ENCODE assay signal across 14 cellular contexts in genomic region chr19:1221904-1222255, GRCh38. TPM values are rescaled to one million over a fixed set of nuclear protein-coding genes. Genes with fewer than 3 reads are reported as not detected.
DNase-seq lines count a peak whose midpoint lies in the region; ATAC-seq and TF ChIP-seq lines count a peak whose summit lies in the region.
"Had no signal": no experiment of that assay in that cellular context is flagged by ENCODE, and none has a peak within 500 bp of the region (broad histone marks: within the 10 kb centered on the region; RNA-seq: fewer than 3 reads in every experiment).

No MANE protein-coding gene starts in this region.

- no peaks in the 10 kb centered on the region for H3K27me3 ChIP-seq in mesenchymal stem cell (ENCODE audit: control insufficient read depth in 1 of 2, insufficient read depth in 1 of 2, low read length in 2 of 2)
- H3K27me3 ChIP-seq in testis = no peaks in the 10 kb centered on the region
- no peaks in the 10 kb centered on the region for H3K27me3 ChIP-seq in breast epithelium
- H3K27me3 ChIP-seq: BE2C had no signal

- H3K27ac Mint-ChIP-seq in activated naive CD4-positive, alpha-beta T cell treated with anti-CD3 and anti-CD28 coated beads, Interleukin-2, amount 50 U/mL, for 72 hours = no peak overlapping the region
- H3K27ac Mint-ChIP-seq: CD8-positive, alpha-beta T cell had no signal

- no peak overlapping the region for H2BK5ac ChIP-seq in mesenchymal stem cell (ENCODE audit: low read depth, low read length, poor library complexity, severe bottlenecking)

- no peak overlapping the region for H3K4me2 ChIP-seq in mesenchymal stem cell (ENCODE audit: low read length, poor library complexity, severe bottlenecking)

- H3K36me3 Mint-ChIP-seq in activated naive CD4-positive, alpha-beta T cell treated with anti-CD3 and anti-CD28 coated beads, Interleukin-2, amount 50 U/mL, for 72 hours = no peaks in the 10 kb centered on the region

- H3K4me1 ChIP-seq in mesenchymal stem cell (ENCODE audit: control insufficient read depth, insufficient read depth, low read depth, low read length) (peaks cover 45% of the 10 kb centered on the region), testis (peaks cover 33% of the 10 kb centered on the region), breast epithelium (no peaks in the 10 kb centered on the region)

- peaks cover 29 to 88% of the 10 kb centered on the region in 2 experiments for H3K36me3 ChIP-seq in mesenchymal stem cell (ENCODE audit: control insufficient read depth in 1 of 2, insufficient read depth in 2 of 2, low read depth in 1 of 2, low read length in 2 of 2)
- no peaks in the 10 kb centered on the region for H3K36me3 ChIP-seq in testis (ENCODE audit: low read depth, missing control alignments)
- no peaks in the 10 kb centered on the region for H3K36me3 ChIP-seq in breast epithelium

- no peak overlapping the region for H2BK12ac ChIP-seq in mesenchymal stem cell (ENCODE audit: low read length in 2 of 2)

- 94% methylated on average over 22 of the region's 22 CpGs for WGBS in mesenchymal stem cell
- 73 to 100% methylated on average over 3 to 20 of the region's 22 CpGs for WGBS in testis, 2 donors

- TF ChIP-seq CTCF in VCaP (conservative IDR thresholded peaks at IDR 0.05) (no peak), testis (IDR thresholded peaks at IDR 0.05) (no peak), omental fat pad (IDR thresholded peaks at IDR 0.05) (no peak), breast epithelium (IDR thresholded peaks at IDR 0.05) (no peak)

- H2AFZ ChIP-seq in mesenchymal stem cell (ENCODE audit: low read depth, low read length) = no peak overlapping the region

- no peak overlapping the region for H4K8ac ChIP-seq in mesenchymal stem cell (ENCODE audit: low read length)

- H3K9me3 ChIP-seq in mesenchymal stem cell (ENCODE audit: control insufficient read depth, low read length) (no peaks in the 10 kb centered on the region), testis (no peaks in the 10 kb centered on the region), breast epithelium (no peaks in the 10 kb centered on the region)
- H3K9me3 ChIP-seq: BE2C had no signal

- no peak overlapping the region for H3K23ac ChIP-seq in mesenchymal stem cell (ENCODE audit: low read length in 2 of 2)

- H4K91ac ChIP-seq in mesenchymal stem cell (ENCODE audit: low read length) = no peak overlapping the region

- intact Hi-C loops in testis (cut with DNase I; ENCODE audit: low total_unique reads) (no loop called here), breast epithelium (cut with DNase I; ENCODE audit: low total_unique reads) (loop anchor here (10.0 kb wide), 1 partner anchor 207 kb away; no protein-coding TSS in a partner anchor)

- TF ChIP-seq POLR2A in testis (IDR thresholded peaks at IDR 0.05) = no peak
- TF ChIP-seq POLR2A in breast epithelium (IDR thresholded peaks at IDR 0.05) = no peak

- H3K4me3 ChIP-seq in mesenchymal stem cell (ENCODE audit: insufficient read depth in 1 of 2, low read depth in 1 of 2, low read length in 2 of 2) (no peak overlapping the region), testis (no peak overlapping the region), breast epithelium (no peak overlapping the region)

- H3K14ac ChIP-seq in mesenchymal stem cell (ENCODE audit: low read length in 2 of 2) = no peak overlapping the region

- H3K9ac ChIP-seq in mesenchymal stem cell (ENCODE audit: low read length) = peak overlapping the region; percentile 36

- H2AK5ac ChIP-seq in mesenchymal stem cell (ENCODE audit: low read length, severe bottlenecking) = peak overlapping the region; percentile 21

- H3K18ac ChIP-seq in mesenchymal stem cell (ENCODE audit: low read depth in 1 of 2, low read length in 2 of 2) = no peak overlapping the region

- peaks cover 44% of the 10 kb centered on the region for H3K79me1 ChIP-seq in mesenchymal stem cell (replicated peaks; ENCODE audit: low read length, poor library complexity, severe bottlenecking)

- no peaks in the 10 kb centered on the region for H3K9me3 Mint-ChIP-seq in activated naive CD4-positive, alpha-beta T cell treated with anti-CD3 and anti-CD28 coated beads, Interleukin-2, amount 50 U/mL, for 72 hours
- H3K9me3 Mint-ChIP-seq: CD8-positive, alpha-beta T cell had no signal

- no peak overlapping the region for H2BK15ac ChIP-seq in mesenchymal stem cell (ENCODE audit: low read depth, poor library complexity, severe bottlenecking)

- H3K27ac ChIP-seq in VCaP (0 out of 2 replicates have a peak overlapping the region, but pooled peaks have one; percentile 2), cingulate gyrus (ENCODE audit: low read depth, low read length) (peak overlapping the region; percentile 29), mesenchymal stem cell (ENCODE audit: low read length, poor library complexity, severe bottlenecking) (no peak overlapping the region), testis (peak overlapping the region; percentile 6 to 63), breast epithelium (peak overlapping the region in 1 of 2 donors; percentile 21)

- DNase-seq in mesenchymal stem cell (no peak), testis (no peak), omental fat pad (ENCODE audit: low spot score) (no peak), breast epithelium (ENCODE audit: low spot score in 2 of 2) (no peak)
- DNase-seq in activated naive CD4-positive, alpha-beta T cell treated with anti-CD3 and anti-CD28 coated beads, Interleukin-2, amount 50 U/mL, for 72 hours (ENCODE audit: low spot score in 2 of 2) = no peak
- DNase-seq: CD8-positive, alpha-beta T cell; MM.1S; NCI-H1105; NCI-H1694 treated with DMSO at 0.1 percent for 48 hours; NCI-H446 treated with DMSO at 0.1 percent for 48 hours; NCI-H774 had no signal

- no peak overlapping the region for H3K4ac ChIP-seq in mesenchymal stem cell (ENCODE audit: low read depth in 1 of 2, low read length in 2 of 2)

- no peak overlapping the region for H2BK120ac ChIP-seq in mesenchymal stem cell (ENCODE audit: low read depth, low read length)

- no peak for ATAC-seq in omental fat pad (ENCODE audit: low FRiP score)
- no peak for ATAC-seq in activated naive CD4-positive, alpha-beta T cell treated with anti-CD3 and anti-CD28 coated beads, Interleukin-2, amount 50 U/mL, for 72 hours
- ATAC-seq: CD8-positive, alpha-beta T cell had no signal

RNA-seq across cellular contexts. Expression of gene CBARP, which starts 15.9 kb away (rescaled TPM):
- polyA plus RNA-seq in mesenchymal stem cell (2013, experiment 1 of 2) = 8.1 TPM
- polyA plus RNA-seq in mesenchymal stem cell (2013, experiment 2 of 2) = 8.0 TPM
- total RNA-seq in testis (1 to 10 TPM; 5.2 to 6.6 TPM), omental fat pad (10 to 100 TPM in 1 of 4 donors, 1 to 10 TPM in 1, under 1 TPM in 1, not detected in 1; 0.63 to 19.6 (median 2.2) TPM), breast epithelium (1 to 10 TPM in 1 of 3 donors, under 1 TPM in 1, not detected in 1; 0.98 to 4.8 TPM)
- polyA plus RNA-seq in testis (ENCODE audit: insufficient read depth, low read depth, low replicate concordance) = 1.5 TPM
- 1 to 10 TPM; 1.0 to 1.6 TPM for total RNA-seq in activated naive CD4-positive, alpha-beta T cell treated with anti-CD3 and anti-CD28 coated beads, Interleukin-2, amount 50 U/mL, for 72 hours

RNA-seq across cellular contexts. Expression of gene STK11, which starts 16.3 kb away (rescaled TPM):
- 31.4 TPM for polyA plus RNA-seq in mesenchymal stem cell (2013, experiment 1 of 2)
- 31.8 TPM for polyA plus RNA-seq in mesenchymal stem cell (2013, experiment 2 of 2)
- total RNA-seq in testis = 100 to 1,000 TPM; 194 to 209 TPM
- 197 TPM for polyA plus RNA-seq in testis (ENCODE audit: insufficient read depth, low read depth, low replicate concordance)
- total RNA-seq in omental fat pad = 10 to 100 TPM; 38.0 to 48.4 (median 44.2) TPM
- total RNA-seq in activated naive CD4-positive, alpha-beta T cell treated with anti-CD3 and anti-CD28 coated beads, Interleukin-2, amount 50 U/mL, for 72 hours = 10 to 100 TPM; 73.1 to 86.4 TPM
- 10 to 100 TPM; 32.8 to 55.0 (median 52.1) TPM for total RNA-seq in breast epithelium

RNA-seq across cellular contexts. Expression of gene ATP5F1D, which starts 19.7 kb away (rescaled TPM):
- polyA plus RNA-seq in mesenchymal stem cell (2013, experiment 1 of 2) = 121 TPM
- polyA plus RNA-seq in mesenchymal stem cell (2013, experiment 2 of 2) = 127 TPM
- total RNA-seq in testis (100 to 1,000 TPM; 104 to 166 TPM), omental fat pad (10 to 100 TPM; 46.4 to 76.0 (median 60.2) TPM), breast epithelium (10 to 100 TPM; 47.6 to 64.9 (median 61.3) TPM)
- 94.5 TPM for polyA plus RNA-seq in testis (ENCODE audit: insufficient read depth, low read depth, low replicate concordance)
- 100 to 1,000 TPM; 114 to 201 TPM for total RNA-seq in activated naive CD4-positive, alpha-beta T cell treated with anti-CD3 and anti-CD28 coated beads, Interleukin-2, amount 50 U/mL, for 72 hours

RNA-seq across cellular contexts. Expression of gene MIDN, which starts 26.5 kb away (rescaled TPM):
- 58.6 TPM for polyA plus RNA-seq in mesenchymal stem cell (2013, experiment 1 of 2)
- polyA plus RNA-seq in mesenchymal stem cell (2013, experiment 2 of 2) = 58.0 TPM
- total RNA-seq in testis = 10 to 100 TPM; 38.2 to 42.4 TPM
- polyA plus RNA-seq in testis (ENCODE audit: insufficient read depth, low read depth, low replicate concordance) = 30.3 TPM
- 10 to 100 TPM; 24.5 to 68.6 (median 44.1) TPM for total RNA-seq in omental fat pad
- 100 to 1,000 TPM in 1 of 2 donors, 10 to 100 TPM in 1; 52.9 to 113 TPM for total RNA-seq in activated naive CD4-positive, alpha-beta T cell treated with anti-CD3 and anti-CD28 coated beads, Interleukin-2, amount 50 U/mL, for 72 hours
- 10 to 100 TPM; 13.8 to 28.5 (median 22.4) TPM for total RNA-seq in breast epithelium

RNA-seq across cellular contexts. Expression of gene CIRBP, which starts 47.3 kb away (rescaled TPM):
- 118 TPM for polyA plus RNA-seq in mesenchymal stem cell (2013, experiment 1 of 2)
- polyA plus RNA-seq in mesenchymal stem cell (2013, experiment 2 of 2) = 120 TPM
- total RNA-seq in testis (100 to 1,000 TPM; 621 to 661 TPM), omental fat pad (100 to 1,000 TPM; 292 to 484 (median 372) TPM), breast epithelium (100 to 1,000 TPM; 458 to 758 (median 656) TPM)
- polyA plus RNA-seq in testis (ENCODE audit: insufficient read depth, low read depth, low replicate concordance) = 483 TPM
- 100 to 1,000 TPM; 148 to 157 TPM for total RNA-seq in activated naive CD4-positive, alpha-beta T cell treated with anti-CD3 and anti-CD28 coated beads, Interleukin-2, amount 50 U/mL, for 72 hours
